1 cellular context compared by ENCODE assay signal in genomic region chr16:32676065-32676464, GRCh38. TPM values are rescaled to one million over a fixed set of nuclear protein-coding genes. Genes with fewer than 3 reads are reported as not detected.
"Had no signal": no experiment of that assay in that cellular context is flagged by ENCODE, and none has a peak within 500 bp of the region (broad histone marks: within the 10 kb centered on the region; RNA-seq: fewer than 3 reads in every experiment).

Gene TP53TG3, minus strand, starts transcription at chr16:32676165. Its CDS starts 68 bp downstream, at chr16:32676097.

RNA-seq across cellular contexts. Expression of gene TP53TG3, which starts in this region (rescaled TPM):
- total RNA-seq: GM12878 had no signal
- polyA plus RNA-seq: GM12878 had no signal
